Comparison of ENCODE assay signal across 8 cellular contexts in genomic region chr1:30801826-30802198, GRCh38. TPM values are rescaled to one million over a fixed set of nuclear protein-coding genes. Genes with fewer than 3 reads are reported as not detected.
DNase-seq lines count a peak whose midpoint lies in the region; ATAC-seq and TF ChIP-seq lines count a peak whose summit lies in the region.

No MANE protein-coding gene starts in this region.

- no peaks in the 10 kb centered on the region for H3K36me3 ChIP-seq in left lung

- H3K27ac ChIP-seq in left lung: no peak overlapping the region

- peaks cover 17 to 26% of the 10 kb centered on the region in 2 donors for H3K4me1 ChIP-seq in left lung

- H3K4me3 ChIP-seq in choroid plexus epithelial cell (ENCODE audit: low read depth, low read length) (peak overlapping the region; percentile 11), left lung (no peak overlapping the region)

- H3K27me3 ChIP-seq in left lung: peaks cover 0 to 23% of the 10 kb centered on the region in 2 donors

- peak; percentile 32 for DNase-seq in SIG-M5 treated with dmso at 0.1 percent for 504 hours (lab: John Stamatoyannopoulos, UW; ENCODE audit: unreplicated experiment)
- DNase-seq in SIG-M5 (lab: John Stamatoyannopoulos, UW): no peak
- peak; percentile 46 for DNase-seq in NCI-H345 treated with DMSO at 0.1 percent for 48 hours (lab: John Stamatoyannopoulos, UW; ENCODE audit: unreplicated experiment)
- peak; percentile 89 for DNase-seq in activated CD4-positive, alpha-beta T cell treated with anti-CD3 and anti-CD28 coated beads for 48 hours
- DNase-seq in choroid plexus epithelial cell (ENCODE audit: low read depth): peak; percentile 63
- peak; percentile 76 to 95 for DNase-seq in left lung
- peak; percentile 84 for DNase-seq in stimulated activated CD4-positive, alpha-beta T cell treated with anti-CD3 and anti-CD28 coated beads, Interleukin-4, amount 100 ng/mL, for 24 hours

- ATAC-seq in left lung (peak; percentile 69), GM18861 (IDR thresholded peaks at IDR 0.05; ENCODE audit: unreplicated experiment) (no peak)

- intact Hi-C loops in left lung (cut with DNase I): loop anchor here (5.0 to 10.0 kb wide), 2 partner anchors 110 to 113 kb away; no protein-coding TSS in a partner anchor

- H3K9me3 ChIP-seq in left lung: no peaks in the 10 kb centered on the region

- TF ChIP-seq CTCF in choroid plexus epithelial cell (conservative IDR thresholded peaks at IDR 0.05; ENCODE audit: low read depth, low read length) (peak; percentile 97), left lung (IDR thresholded peaks at IDR 0.05) (peak; percentile 93 to 95)

RNA-seq across cellular contexts. Expression of gene LAPTM5, which starts 44.2 kb away (rescaled TPM):
- 100 to 1,000 TPM; 185 to 513 TPM for total RNA-seq in left lung
